1 cellular context compared by ENCODE assay signal in genomic region chr12:122203301-122203967, GRCh38.
TF ChIP-seq lines count a peak whose summit lies in the region.

Gene B3GNT4, plus strand, starts transcription at chr12:122203709. Its CDS starts 910 bp downstream, at chr12:122204619.

TF ChIP-seq in HCT116, 20 proteins besides CTCF, POLR2A, EP300 and RAD21 (continued from another document):
- TF ChIP-seq ZBTB33 (IDR thresholded peaks at IDR 0.05; ENCODE audit: extremely low read depth, insufficient replicate concordance, low read length): no peak
- peak; percentile 77 for TF ChIP-seq MAX (IDR thresholded peaks at IDR 0.05)
- TF ChIP-seq SRF (IDR thresholded peaks at IDR 0.05; ENCODE audit: low read depth): no peak
- TF ChIP-seq JUND (IDR thresholded peaks at IDR 0.05): no peak
- TF ChIP-seq CEBPB (IDR thresholded peaks at IDR 0.05; ENCODE audit: low read depth): no peak
- no peak for TF ChIP-seq FOSL1 (IDR thresholded peaks at IDR 0.05; ENCODE audit: low read depth)
- no peak for TF ChIP-seq TCF7L2 (IDR thresholded peaks at IDR 0.05; ENCODE audit: borderline replicate concordance, extremely low read depth, insufficient read depth, insufficient read length)
- peak; percentile 81 for TF ChIP-seq POLR2AphosphoS5 (IDR thresholded peaks at IDR 0.05; ENCODE audit: low read depth, low read length)
- no peak for TF ChIP-seq EZH2 (IDR thresholded peaks at IDR 0.05)
- no peak for TF ChIP-seq EZH2phosphoT487 (IDR thresholded peaks at IDR 0.05; ENCODE audit: borderline replicate concordance)
- no peak for TF ChIP-seq SP1 (IDR thresholded peaks at IDR 0.05; ENCODE audit: low read depth)
- peak; percentile 51; the same call in 1 of the 2 replicates for TF ChIP-seq ZFX (IDR thresholded peaks at IDR 0.05)
- no peak for TF ChIP-seq CBX3 (IDR thresholded peaks at IDR 0.05; ENCODE audit: low read depth)
- TF ChIP-seq SIN3A (IDR thresholded peaks at IDR 0.05; ENCODE audit: low read depth): no peak
- TF ChIP-seq YY1 (IDR thresholded peaks at IDR 0.05; ENCODE audit: extremely low read depth, insufficient replicate concordance, low read depth, low read length): peak; percentile 56
- TF ChIP-seq EGR1 (IDR thresholded peaks at IDR 0.05; ENCODE audit: low read depth): peak; percentile 91
